In the genomic region with DNA sequence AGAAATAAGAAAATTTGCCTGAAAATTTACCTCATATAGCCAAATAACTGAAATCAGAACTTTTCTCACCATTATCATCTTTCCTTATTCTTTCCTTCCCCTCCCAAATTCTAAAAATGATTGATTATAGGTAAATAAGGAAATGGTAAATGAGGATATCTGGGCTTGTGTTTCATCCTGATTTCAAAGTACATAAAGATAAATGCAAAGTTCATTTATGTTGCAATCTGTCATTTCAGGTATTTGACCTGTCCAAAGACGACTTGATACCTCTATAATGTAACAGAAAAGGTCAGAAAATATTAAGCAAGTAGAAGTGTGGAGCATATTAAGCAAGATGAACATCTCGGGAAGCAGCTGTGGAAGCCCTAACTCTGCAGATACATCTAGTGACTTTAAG, we compare ENCODE assay signal across 27 cellular contexts.
"Had no signal": no experiment of that assay in that cellular context is flagged by ENCODE, and none has a peak within 500 bp of the region (broad histone marks: within the 10 kb centered on the region; RNA-seq: fewer than 3 reads in every experiment).

No MANE protein-coding gene starts in this region.

- H3K9me3 ChIP-seq: adrenal gland, ascending aorta, colonic mucosa, esophagus muscularis mucosa, left lung, ovary, prostate gland, tibial artery had no signal

- H3K27me3 Mint-ChIP-seq: activated naive CD8-positive, alpha-beta T cell; central memory CD8-positive, alpha-beta T cell; effector memory CD8-positive, alpha-beta T cell; T-cell had no signal

- H3K4me3 Mint-ChIP-seq: activated naive CD8-positive, alpha-beta T cell; central memory CD8-positive, alpha-beta T cell; effector memory CD8-positive, alpha-beta T cell; natural killer cell; stimulated activated naive CD8-positive, alpha-beta T cell treated with anti-CD3 and anti-CD28 coated beads, Interleukin-15, Interleukin-2, amounts not matched to agents 100 ng/mL and 50 ng/mL, for 24 hours; T-cell; WTC11 had no signal

- H3K4me1 ChIP-seq: colonic mucosa, prostate gland had no signal

- H3K27ac ChIP-seq: adrenal gland, ascending aorta, colonic mucosa, dorsolateral prefrontal cortex, esophagus muscularis mucosa, hepatocyte, left lung, ovary, prostate gland, tibial artery had no signal

- H3K9me3 Mint-ChIP-seq: activated T-cell treated with anti-CD3 and anti-CD28 coated beads, Interleukin-2, amount 50 U/mL, for 72 hours; central memory CD8-positive, alpha-beta T cell; effector memory CD8-positive, alpha-beta T cell; natural killer cell; stimulated activated naive CD8-positive, alpha-beta T cell treated with anti-CD3 and anti-CD28 coated beads, Interleukin-15, Interleukin-2, amounts not matched to agents 100 ng/mL and 50 ng/mL, for 24 hours; T-cell; WTC11 had no signal

- H3K27ac Mint-ChIP-seq: activated naive CD8-positive, alpha-beta T cell; activated T-cell treated with anti-CD3 and anti-CD28 coated beads, Interleukin-2, amount 50 U/mL, for 72 hours; effector memory CD8-positive, alpha-beta T cell; natural killer cell; stimulated activated naive CD8-positive, alpha-beta T cell treated with anti-CD3 and anti-CD28 coated beads, Interleukin-15, Interleukin-2, amounts not matched to agents 100 ng/mL and 50 ng/mL, for 24 hours; T-cell; WTC11 had no signal

- H2AFZ ChIP-seq: hepatocyte had no signal

- ATAC-seq: activated T-cell treated with anti-CD3 and anti-CD28 coated beads, Interleukin-2, amount 50 U/mL, for 72 hours; effector memory CD8-positive, alpha-beta T cell; left lung; natural killer cell; right cardiac atrium; T-cell; WTC11 had no signal

- H3K4me2 ChIP-seq: hepatocyte had no signal

- H3K4me3 ChIP-seq: adrenal gland, ascending aorta, colonic mucosa, dorsolateral prefrontal cortex, esophagus muscularis mucosa, hepatocyte, left lung, ovary, prostate gland, tibial artery had no signal

- FAIRE-seq: frontal cortex had no signal

- H3K36me3 ChIP-seq: adrenal gland, ascending aorta, colonic mucosa, ovary, prostate gland had no signal

- DNase-seq: activated CD4-positive, alpha-beta T cell treated with anti-CD3 and anti-CD28 coated beads, Interleukin-2, amount 50 U/mL, for 48 hours; activated gamma-delta T cell; activated T-cell treated with anti-CD3 and anti-CD28 coated beads, Interleukin-2, amount 50 U/mL, for 72 hours; adrenal gland; colonic mucosa; dorsolateral prefrontal cortex; effector memory CD8-positive, alpha-beta T cell; glutamatergic neuron; kidney glomerular epithelial cell; left lung; midbrain; natural killer cell; ovary; right cardiac atrium; stimulated activated CD4-positive, alpha-beta T cell treated with anti-CD3 and anti-CD28 coated beads, Interleukin-12 subunit alpha, Interleukin-12 subunit beta, amount 100 ng/mL, for 4 hours; T-cell; T-helper 9 cell; tibial artery had no signal

- H3K36me3 Mint-ChIP-seq: natural killer cell, T-cell had no signal

- H3K27me3 ChIP-seq: adrenal gland, ascending aorta, colonic mucosa, dorsolateral prefrontal cortex, esophagus muscularis mucosa, hepatocyte, left lung, ovary, tibial artery had no signal
